34 cellular contexts compared by ENCODE assay signal in genomic region chr19:33845498-33845897, GRCh38. TPM values are rescaled to one million over a fixed set of nuclear protein-coding genes. Genes with fewer than 3 reads are reported as not detected.
A peak's percentile ranks its signal among the peaks of the same experiment; 100 is the strongest.
DNase-seq lines count a peak whose midpoint lies in the region; ATAC-seq, FAIRE-seq and TF ChIP-seq lines count a peak whose summit lies in the region.
"Had no signal": no experiment of that assay in that cellular context is flagged by ENCODE, and none has a peak within 500 bp of the region (broad histone marks: within the 10 kb centered on the region; RNA-seq: fewer than 3 reads in every experiment).

No MANE protein-coding gene starts in this region.

- BruUV-seq in HepG2 (replicated peaks; lab: Mats Ljungman, UMichigan) (no TSS peak), IMR-90 (replicated peaks; lab: Mats Ljungman, UMichigan) (no TSS peak), K562 (replicated peaks; lab: Mats Ljungman, UMichigan) (no TSS peak)

- no peak overlapping the region for H3K23ac ChIP-seq in IMR-90 (ENCODE audit: low read depth, low read length)

- H3K4me1 ChIP-seq in HepG2 (ENCODE audit: insufficient read depth, low read length) (no peaks in the 10 kb centered on the region), right lobe of liver (no peaks in the 10 kb centered on the region), A549 (no peaks in the 10 kb centered on the region), IMR-90 (ENCODE audit: control insufficient read depth, insufficient read depth, low read length) (no peaks in the 10 kb centered on the region), K562 (replicated peaks in 1 of 2; ENCODE audit: control insufficient read depth in 2 of 2, insufficient read depth in 2 of 2, low read length in 2 of 2) (no peaks in the 10 kb centered on the region)
- H3K4me1 ChIP-seq: BE2C, BLaER1, Caco-2 had no signal

- dilution Hi-C loops in IMR-90 (cut with HindIII; ENCODE audit: low sequenced_read_pairs, unreplicated experiment): no loop called here

- H3K9me1 ChIP-seq in IMR-90 (ENCODE audit: insufficient read depth, low read length) (no peaks in the 10 kb centered on the region), K562 (ENCODE audit: control insufficient read depth, insufficient read depth, low read length) (no peaks in the 10 kb centered on the region)

- no peaks in the 10 kb centered on the region for H3K79me1 ChIP-seq in IMR-90 (ENCODE audit: low read depth in 1 of 2, low read length in 2 of 2)

- no peak for TF ChIP-seq CTCF in HepG2 (CRISPR knock-in tag; IDR thresholded peaks at IDR 0.05)
- TF ChIP-seq CTCF in right lobe of liver (IDR thresholded peaks at IDR 0.05): no peak
- TF ChIP-seq CTCF in A549 (IDR thresholded peaks at IDR 0.05): no peak
- no peak for TF ChIP-seq CTCF in IMR-90 (conservative IDR thresholded peaks at IDR 0.05; ENCODE audit: low read depth, low read length)
- no peak for TF ChIP-seq CTCF in K562 (IDR thresholded peaks at IDR 0.05 in 2 of 3, conservative IDR thresholded peaks at IDR 0.05 in 1 of 3; ENCODE audit: insufficient read depth in 2 of 3, low read depth in 1 of 3, low read length in 3 of 3)

- no peak overlapping the region for H3K4ac ChIP-seq in IMR-90 (ENCODE audit: low read depth, low read length)

- in situ Hi-C loops in HepG2 (cut with HindIII; ENCODE audit: extremely low pct_ligation_motif_present, low pct_unique_long_range_greater_than_20kb) (no loop called here), IMR-90 (cut with MboI; ENCODE audit: low sequenced_read_pairs) (no loop called here), K562 (cut with MboI) (no loop called here)

- no peaks in the 10 kb centered on the region; a peak in 2 of 5 replicates for H3K27me3 ChIP-seq in HepG2 (ENCODE audit: control insufficient read depth in 1 of 2, insufficient read depth in 2 of 2, low read length in 2 of 2)
- no peaks in the 10 kb centered on the region for H3K27me3 ChIP-seq in right lobe of liver
- peaks cover 5% of the 10 kb centered on the region for H3K27me3 ChIP-seq in IMR-90 (ENCODE audit: control insufficient read depth, insufficient read depth, low read length)
- peaks cover 2 to 26% of the 10 kb centered on the region in 2 experiments; a peak in 3 of 5 replicates for H3K27me3 ChIP-seq in K562 (ENCODE audit: control insufficient read depth in 2 of 2, insufficient read depth in 2 of 2, low read length in 2 of 2)
- H3K27me3 ChIP-seq: BLaER1; BLaER1 treated with 17β-estradiol and CSF1 and Interleukin-3, amounts not matched to agents 10 nM and 100 nM had no signal

- no peak overlapping the region for H2BK120ac ChIP-seq in IMR-90 (ENCODE audit: low read depth, low read length)

- DNase-seq in HepG2 (ENCODE audit: low spot score) (no peak), right lobe of liver (no peak), A549 (ENCODE audit: low read depth in 1 of 2, low spot score in 1 of 2) (no peak), IMR-90 (no peak), K562 (ENCODE audit: extremely low read depth in 1 of 4, low spot score in 3 of 4) (no peak)
- DNase-seq in stimulated activated CD4-positive, alpha-beta T cell treated with anti-CD3 and anti-CD28 coated beads, Interleukin-1b, Interleukin-23, amount 100 ng/mL, for 48 hours: no peak
- DNase-seq: 8988T; ACHN; AML-193; BE2C; C1 segment of cervical spinal cord; Caco-2; Calu3; CD4-positive, alpha-beta memory T cell; CD4-positive, alpha-beta T cell; CD4-positive, CD25-positive, alpha-beta regulatory T cell; CD8-positive, alpha-beta memory T cell; CD8-positive, alpha-beta T cell; COR-L47; DMS 273 treated with DMSO at 0.1 percent for 48 hours; DMS153; DMS53; DMS79; DMS79 treated with DMSO at 0.1 percent for 48 hours; DND-41; EL had no signal

- no peaks in the 10 kb centered on the region for H3K79me2 ChIP-seq in HepG2 (ENCODE audit: insufficient read depth, low read length)
- H3K79me2 ChIP-seq in K562 (ENCODE audit: control insufficient read depth, insufficient read depth, low read length): no peaks in the 10 kb centered on the region

- H4K20me1 ChIP-seq in HepG2 (ENCODE audit: insufficient read depth, low read length): no peaks in the 10 kb centered on the region
- no peaks in the 10 kb centered on the region for H4K20me1 ChIP-seq in IMR-90 (ENCODE audit: insufficient read depth, low read length)
- 0 out of 2 replicates have a peak, but pooled peaks cover under 1% of the 10 kb centered on the region for H4K20me1 ChIP-seq in K562 (replicated peaks; ENCODE audit: control insufficient read depth, insufficient read depth, low read length)
- H4K20me1 ChIP-seq: BLaER1; BLaER1 treated with 17β-estradiol and CSF1 and Interleukin-3, amounts not matched to agents 10 nM and 100 nM had no signal

- TF ChIP-seq RAD21 in HepG2 (CRISPR knock-in tag; IDR thresholded peaks at IDR 0.05) (no peak), A549 (conservative IDR thresholded peaks at IDR 0.05 in 1 of 2, IDR thresholded peaks at IDR 0.05 in 1 of 2) (no peak), IMR-90 (IDR thresholded peaks at IDR 0.05; ENCODE audit: low read length) (no peak), K562 (CRISPR knock-in tag; conservative IDR thresholded peaks at IDR 0.05 in 1 of 2, IDR thresholded peaks at IDR 0.05 in 1 of 2) (no peak)

- CTCF ChIA-PET in HepG2 (lab: Yijun Ruan, JAX; ENCODE audit: low intra/inter-chr PET ratio, low total read pairs) (no interaction called here), A549 (lab: Yijun Ruan, JAX) (interaction anchor here (2.5 kb wide), 1 partner anchor 68 kb away, joined by 11 read pairs; no protein-coding TSS in a partner anchor), IMR-90 (lab: Yijun Ruan, JAX) (no interaction called here), K562 (lab: Yijun Ruan, JAX; ENCODE audit: low intra/inter-chr PET ratio) (no interaction called here)

- TF ChIP-seq EP300 in HepG2 (IDR thresholded peaks at IDR 0.05; ENCODE audit: low read depth in 2 of 2, low read length in 2 of 2) (no peak), HepG2 (CRISPR knock-in tag; IDR thresholded peaks at IDR 0.05; ENCODE audit: borderline replicate concordance) (no peak), A549 (IDR thresholded peaks at IDR 0.05) (no peak), K562 (IDR thresholded peaks at IDR 0.05; ENCODE audit: low read length) (no peak)

- no peak overlapping the region for H4K8ac ChIP-seq in IMR-90 (ENCODE audit: low read depth in 2 of 2, low read length in 2 of 2)

- H3K4me3 ChIP-seq in HepG2 (replicated peaks in 1 of 3; ENCODE audit: insufficient read depth in 1 of 3, low read depth in 2 of 3, low read length in 3 of 3) (no peak overlapping the region), right lobe of liver (no peak overlapping the region), A549 (no peak overlapping the region), IMR-90 (ENCODE audit: insufficient read depth, low read depth, low read length) (no peak overlapping the region), K562 (no peak overlapping the region)
- H3K4me3 ChIP-seq: BLaER1; BLaER1 treated with 17β-estradiol and CSF1 and Interleukin-3, amounts not matched to agents 10 nM and 100 nM had no signal

- H2BK20ac ChIP-seq in IMR-90 (ENCODE audit: low read depth, low read length): no peak overlapping the region

- H3K36me3 ChIP-seq in HepG2 (replicated peaks in 1 of 2; ENCODE audit: control insufficient read depth in 1 of 2, insufficient read depth in 2 of 2, low read length in 2 of 2) (no peaks in the 10 kb centered on the region), right lobe of liver (no peaks in the 10 kb centered on the region), IMR-90 (ENCODE audit: control insufficient read depth, insufficient read depth, low read length) (no peaks in the 10 kb centered on the region), K562 (ENCODE audit: control insufficient read depth, insufficient read depth, low read length) (no peaks in the 10 kb centered on the region)
- H3K36me3 ChIP-seq: BE2C; BLaER1; BLaER1 treated with 17β-estradiol and CSF1 and Interleukin-3, amounts not matched to agents 10 nM and 100 nM had no signal

- H3K14ac ChIP-seq in IMR-90 (replicated peaks; ENCODE audit: low read depth, low read length): no peak overlapping the region

- no peak overlapping the region for H3K56ac ChIP-seq in IMR-90 (ENCODE audit: extremely low read depth, insufficient read depth, low read length)

- FAIRE-seq in HepG2 (lab: Jason Lieb, UNC) (no peak), A549 (lab: Jason Lieb, UNC) (peak; percentile 89), K562 (lab: Jason Lieb, UNC) (peak; percentile 35)
- FAIRE-seq: A204.1, D721Med had no signal

- 0% methylated on average over 2 of the region's 2 CpGs for WGBS in HepG2 (ENCODE audit: low lambda C conversion rate)
- 43% methylated on average over 2 of the region's 2 CpGs for WGBS in right lobe of liver (ENCODE audit: insufficient coverage, low coverage, low lambda C conversion rate, missing lambda C conversion rate)
- 4% methylated on average over 2 of the region's 2 CpGs for WGBS in A549 (ENCODE audit: missing lambda C conversion rate)
- no CpG with 5 or more reads among the region's 2 CpGs for WGBS in IMR-90 (ENCODE audit: extremely low coverage in 2 of 2, insufficient read length in 1 of 2), 2 experiments
- WGBS in K562 (ENCODE audit: insufficient coverage, low coverage, missing lambda C conversion rate): 0% methylated on average over 2 of the region's 2 CpGs

- H2AK9ac ChIP-seq in IMR-90 (replicated peaks; ENCODE audit: low read depth, low read length, poor library complexity): no peak overlapping the region

- intact Hi-C loops in HepG2 (cut with micrococcal nuclease; ENCODE audit: unreplicated experiment) (no loop called here), right lobe of liver (cut with DNase I) (no loop called here), IMR-90 (cut with micrococcal nuclease) (no loop called here), K562 (cut with micrococcal nuclease) (no loop called here)

- ATAC-seq in HepG2: no peak
- no peak for ATAC-seq in right lobe of liver
- no peak for ATAC-seq in A549
- ATAC-seq in IMR-90 (ENCODE audit: low read depth): no peak
- no peak for ATAC-seq in K562
- no peak for ATAC-seq in GM18520 (IDR thresholded peaks at IDR 0.05; ENCODE audit: unreplicated experiment)
- ATAC-seq in GM18873 (IDR thresholded peaks at IDR 0.05; ENCODE audit: low FRiP score, unreplicated experiment): no peak
- ATAC-seq: CD8-positive, alpha-beta T cell had no signal

- no peak overlapping the region for H3K18ac ChIP-seq in IMR-90 (ENCODE audit: low read depth, low read length)

- H2AFZ ChIP-seq in HepG2 (ENCODE audit: low read length): no peak overlapping the region
- no peak overlapping the region for H2AFZ ChIP-seq in IMR-90 (replicated peaks; ENCODE audit: low read length, poor library complexity)
- H2AFZ ChIP-seq in K562 (ENCODE audit: low read depth, low read length): no peak overlapping the region

- no peak overlapping the region for H2BK15ac ChIP-seq in IMR-90 (ENCODE audit: low read depth, low read length)

- TF ChIP-seq POLR2A in HepG2 (IDR thresholded peaks at IDR 0.05; ENCODE audit: insufficient read depth in 1 of 2, low read depth in 2 of 2, low read length in 2 of 2) (no peak), right lobe of liver (IDR thresholded peaks at IDR 0.05) (no peak), A549 (IDR thresholded peaks at IDR 0.05; ENCODE audit: low read length) (no peak), IMR-90 (IDR thresholded peaks at IDR 0.05; ENCODE audit: low read depth, low read length) (no peak), K562 (conservative IDR thresholded peaks at IDR 0.05) (no peak)

- no peak overlapping the region for H2BK5ac ChIP-seq in IMR-90 (ENCODE audit: low read depth, low read length, poor library complexity, severe bottlenecking)

- H3K9ac ChIP-seq in HepG2 (ENCODE audit: insufficient read depth, low read depth, low read length) (no peak overlapping the region), IMR-90 (ENCODE audit: low read depth, low read length) (no peak overlapping the region), K562 (ENCODE audit: insufficient read depth in 1 of 2, low read depth in 2 of 2, low read length in 2 of 2) (no peak overlapping the region)
- H3K9ac ChIP-seq: BLaER1; BLaER1 treated with 17β-estradiol and CSF1 and Interleukin-3, amounts not matched to agents 10 nM and 100 nM had no signal

- H3K9me3 ChIP-seq in HepG2 (ENCODE audit: low read length): no peaks in the 10 kb centered on the region
- no peaks in the 10 kb centered on the region for H3K9me3 ChIP-seq in right lobe of liver
- 0 out of 3 replicates have a peak, but pooled peaks cover under 1% of the 10 kb centered on the region for H3K9me3 ChIP-seq in A549
- H3K9me3 ChIP-seq in IMR-90 (ENCODE audit: control insufficient read depth, insufficient read depth, low read length): no peaks in the 10 kb centered on the region
- H3K9me3 ChIP-seq in K562 (replicated peaks; ENCODE audit: control insufficient read depth, insufficient read depth, low read depth, low read length): no peaks in the 10 kb centered on the region
- H3K9me3 ChIP-seq: BE2C, Caco-2 had no signal

- no peak overlapping the region for H2AK5ac ChIP-seq in IMR-90 (ENCODE audit: low read depth, low read length)

- no peak overlapping the region for H4K91ac ChIP-seq in IMR-90 (ENCODE audit: insufficient read depth, low read depth, low read length)

- no peak overlapping the region for H3K27ac ChIP-seq in HepG2 (ENCODE audit: extremely low read length, insufficient read depth, low read length)
- no peak overlapping the region for H3K27ac ChIP-seq in right lobe of liver
- H3K27ac ChIP-seq in A549: no peak overlapping the region
- no peak overlapping the region for H3K27ac ChIP-seq in IMR-90 (ENCODE audit: insufficient read depth, low read length)
- no peak overlapping the region for H3K27ac ChIP-seq in K562 (ENCODE audit: extremely low read depth, low read depth, low read length)
- H3K27ac ChIP-seq: 22Rv1; BLaER1; BLaER1 treated with 17β-estradiol and CSF1 and Interleukin-3, amounts not matched to agents 10 nM and 100 nM; C4-2B had no signal

- H4K5ac ChIP-seq in IMR-90 (ENCODE audit: low read depth, low read length): no peak overlapping the region

- POLR2A ChIA-PET in HepG2 (lab: Yijun Ruan, JAX) (no interaction called here), A549 (lab: Yijun Ruan, JAX) (no interaction called here), IMR-90 (lab: Charles Lee; ENCODE audit: unreplicated experiment) (no interaction called here), K562 (lab: Yijun Ruan, JAX) (no interaction called here)

- no peak overlapping the region for H3K4me2 ChIP-seq in HepG2 (ENCODE audit: low read depth, low read length)
- no peak overlapping the region for H3K4me2 ChIP-seq in A549
- H3K4me2 ChIP-seq in IMR-90 (ENCODE audit: low read depth, low read length): no peak overlapping the region
- H3K4me2 ChIP-seq in K562 (ENCODE audit: insufficient read depth, low read length): no peak overlapping the region
- H3K4me2 ChIP-seq: BLaER1; BLaER1 treated with 17β-estradiol and CSF1 and Interleukin-3, amounts not matched to agents 10 nM and 100 nM had no signal

RNA-seq across cellular contexts. Expression of gene KCTD15, which starts 48.8 kb away (rescaled TPM):
- 13.4 and 16.7 TPM in 2 replicates for total RNA-seq in HepG2 (2016; rRNA removed; fragmentation: Illumina TruSeq; extraction: Trizol)
- total RNA-seq in HepG2 (2016; cell fraction: cytosol; rRNA removed; fragmentation: Illumina TruSeq; extraction: Trizol; ENCODE audit: low read depth): 8.5 and 10.1 TPM in 2 replicates
- total RNA-seq in HepG2 (2016; cell fraction: insoluble cytoplasmic fraction; rRNA removed; fragmentation: Illumina TruSeq; extraction: Trizol): 13.8 and 17.7 TPM in 2 replicates
- total RNA-seq in HepG2 (2016; cell fraction: membrane; rRNA removed; fragmentation: Illumina TruSeq; extraction: Trizol): 22.0 and 23.7 TPM in 2 replicates
- 14.7 and 15.5 TPM in 2 replicates for total RNA-seq in HepG2 (2016; cell fraction: nucleus; rRNA removed; fragmentation: Illumina TruSeq; extraction: Trizol)
- polyA plus RNA-seq in HepG2 (2011; rRNA removed): 13.2 and 19.1 TPM in 2 replicates
- 13.7 and 21.4 TPM in 2 replicates for polyA plus RNA-seq in HepG2 (2011; cell fraction: cytosol; rRNA removed)
- polyA plus RNA-seq in HepG2 (2011; cell fraction: nucleus; rRNA removed): 60.7 and 80.2 TPM in 2 replicates
- polyA plus RNA-seq in HepG2 (2012): 6.1 and 12.6 TPM in 2 replicates
- 12.7 and 15.4 TPM in 2 replicates for polyA plus RNA-seq in HepG2 (2016; cell fraction: cytosol; fragmentation: Illumina TruSeq; extraction: Trizol; ENCODE audit: low read depth)
- polyA plus RNA-seq in HepG2 (2016; cell fraction: insoluble cytoplasmic fraction; fragmentation: Illumina TruSeq; extraction: Trizol; ENCODE audit: low read depth): 17.7 and 18.6 TPM in 2 replicates
- 18.9 and 19.9 TPM in 2 replicates for polyA plus RNA-seq in HepG2 (2016; cell fraction: membrane; fragmentation: Illumina TruSeq; extraction: Trizol; ENCODE audit: low read depth)
- 28.1 and 31.6 TPM in 2 replicates for polyA plus RNA-seq in HepG2 (2016; cell fraction: nucleus; fragmentation: Illumina TruSeq; extraction: Trizol; ENCODE audit: insufficient read depth, low read depth)
- 25.7 and 46.7 TPM in 2 replicates for polyA minus RNA-seq in HepG2 (2011; rRNA and poly(A)+ RNA removed; ENCODE audit: low replicate concordance)
- polyA minus RNA-seq in HepG2 (2011; cell fraction: cytosol; rRNA and poly(A)+ RNA removed): 5.5 and 6.6 TPM in 2 replicates
- 7.8 and 10.0 TPM in 2 replicates for polyA minus RNA-seq in HepG2 (2011; cell fraction: nucleus; rRNA and poly(A)+ RNA removed)
- total RNA-seq in right lobe of liver: 10 to 100 TPM in 4 of 6 experiments, 1 to 10 TPM in 2; 5.0 to 27.0 (median 11.5) TPM
- 54.0 and 55.7 TPM in 2 replicates for polyA plus RNA-seq in A549 (2011; rRNA removed)
- 122 and 161 TPM in 2 replicates for polyA plus RNA-seq in A549 (2012; cell fraction: cytosol; rRNA removed)
- polyA plus RNA-seq in A549 (2012; cell fraction: nucleus; rRNA removed): 266 and 321 TPM in 2 replicates
- polyA plus RNA-seq in A549 (2017; fragmentation: RNase III; extraction: RNeasy Plus Mini Kit Qiagen cat#74134 plus additional on column Dnase treatment): 53.4 to 56.5 TPM (median 55.7 TPM) in 3 replicates
- 48.2 and 48.5 TPM in 2 replicates for polyA minus RNA-seq in A549 (2011; rRNA and poly(A)+ RNA removed)
- 13.6 and 16.3 TPM in 2 replicates for total RNA-seq in IMR-90 (2012; rRNA removed)
- polyA plus RNA-seq in IMR-90 (2012; rRNA removed): 19.6 and 22.5 TPM in 2 replicates
- 12.0 and 16.7 TPM in 2 replicates for polyA plus RNA-seq in IMR-90 (2012; cell fraction: cytosol; rRNA removed)
- 54.5 and 105 TPM in 2 replicates for polyA plus RNA-seq in IMR-90 (2012; cell fraction: nucleus; rRNA removed; ENCODE audit: low replicate concordance)
- 22.8 and 48.8 TPM in 2 replicates for total RNA-seq in K562 (2011; cell fraction: chromatin; rRNA removed; ENCODE audit: low replicate concordance)
- total RNA-seq in K562 (2011; cell fraction: nucleolus; rRNA removed): 33.6 and 36.5 TPM in 2 replicates
- total RNA-seq in K562 (2011; cell fraction: nucleoplasm; rRNA removed): 23.7 and 24.2 TPM in 2 replicates
- 42.0 and 46.5 TPM in 2 replicates for total RNA-seq in K562 (2014; rRNA removed)
- 6.0 and 6.7 TPM in 2 replicates for total RNA-seq in K562 (2014; rRNA removed; fragmentation: Illumina TruSeq; extraction: Trizol)
- 11.8 and 14.4 TPM in 2 replicates for total RNA-seq in K562 (2015; rRNA removed; fragmentation: Illumina TruSeq; extraction: Trizol)
- total RNA-seq in K562 (2021): 26.5 and 29.7 TPM in 2 replicates
- polyA plus RNA-seq in K562 (2011; rRNA removed): 14.2 and 19.8 TPM in 2 replicates
- 25.0 and 63.1 TPM in 2 replicates for polyA plus RNA-seq in K562 (2011; cell fraction: cytosol; rRNA removed)
- 52.6 and 84.5 TPM in 2 replicates for polyA plus RNA-seq in K562 (2011; cell fraction: nucleus; rRNA removed)
- polyA plus RNA-seq in K562 (2012): 20.4 and 37.0 TPM in 2 replicates
- polyA plus RNA-seq in K562 (2014; fragmentation: Illumina TruSeq; extraction: Trizol): 10.1 and 25.5 TPM in 2 replicates
- 1 to 10 TPM; 1.7 TPM for polyA plus RNA-seq in K562 (2014; fragmentation: Nextera tagmentation; extraction: Ambion mirVana)
- polyA plus RNA-seq in K562 (2014; rRNA removed): 31.2 and 49.0 TPM in 2 replicates
- polyA minus RNA-seq in K562 (2011; rRNA and poly(A)+ RNA removed): 6.6 and 9.7 TPM in 2 replicates
- 12.0 and 13.4 TPM in 2 replicates for polyA minus RNA-seq in K562 (2011; cell fraction: cytosol; rRNA and poly(A)+ RNA removed)
- polyA minus RNA-seq in K562 (2011; cell fraction: nucleus; rRNA and poly(A)+ RNA removed): 9.3 and 10.2 TPM in 2 replicates

Comparison
In these comparisons a context has a peak if more than half of its experiments do, and no peak if none do; other contexts are left out.
1. Of the 241 proteins assayed by ChIP-seq in both HepG2 and K562: peak only in HepG2: MAFK; only in K562: MAFG; in both: MAFF; in neither: 238.